Comparison of ENCODE assay signal across 10 cellular contexts in the genomic region with DNA sequence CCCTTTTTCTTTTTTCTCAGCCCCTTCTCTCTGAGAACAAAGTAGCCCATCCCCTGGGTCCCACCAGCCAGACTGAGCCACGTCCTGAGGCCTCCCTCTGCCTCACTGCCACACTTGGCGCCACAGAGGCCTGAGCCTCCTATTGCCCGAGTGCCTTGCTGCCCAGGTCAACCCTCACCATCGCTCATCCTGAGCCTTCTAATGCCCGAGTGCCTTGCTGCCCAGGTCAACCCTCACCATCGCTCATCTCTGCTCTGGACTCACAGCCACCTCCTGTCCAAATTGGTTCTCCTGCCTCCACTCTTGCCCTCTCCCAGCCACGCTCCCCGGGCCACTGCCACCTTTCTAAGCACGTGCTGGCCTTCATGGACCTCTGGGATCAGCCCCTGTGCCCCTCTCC. TPM values are rescaled to one million over a fixed set of nuclear protein-coding genes. Genes with fewer than 3 reads are reported as not detected.
DNase-seq lines count a peak whose midpoint lies in the region; ATAC-seq and TF ChIP-seq lines count a peak whose summit lies in the region.
"Had no signal": no experiment of that assay in that cellular context is flagged by ENCODE, and none has a peak within 500 bp of the region (broad histone marks: within the 10 kb centered on the region; RNA-seq: fewer than 3 reads in every experiment).

No MANE protein-coding gene starts in this region.

- 94 to 96% methylated on average over 9 of the region's 9 CpGs for WGBS in esophagus, 2 donors

- peak overlapping the region; percentile 29 for H2AFZ ChIP-seq in SU-DHL-6 (ENCODE audit: low read depth, low read length, severe bottlenecking)

- no peaks in the 10 kb centered on the region for H3K36me3 Mint-ChIP-seq in stimulated activated naive CD8-positive, alpha-beta T cell treated with anti-CD3 and anti-CD28 coated beads, Interleukin-15, Interleukin-2, amounts not matched to agents 100 ng/mL and 50 ng/mL, for 24 hours (ENCODE audit: low read depth)

- no peak for ATAC-seq in stimulated activated naive CD8-positive, alpha-beta T cell treated with anti-CD3 and anti-CD28 coated beads, Interleukin-15, Interleukin-2, amounts not matched to agents 100 U/mL and 50 U/mL, for 24 hours
- ATAC-seq in HG03378 (IDR thresholded peaks at IDR 0.05; ENCODE audit: unreplicated experiment), result no peak
- ATAC-seq: right cardiac atrium had no signal

- H3K79me2 ChIP-seq in SU-DHL-6 (ENCODE audit: insufficient read depth, low read length), result no peaks in the 10 kb centered on the region

- TF ChIP-seq POLR2A in uterus (IDR thresholded peaks at IDR 0.05), result no peak

- no peaks in the 10 kb centered on the region for H3K27me3 ChIP-seq in SU-DHL-6 (ENCODE audit: low read length)
- no peaks in the 10 kb centered on the region for H3K27me3 ChIP-seq in esophagus (ENCODE audit: control insufficient read depth in 1 of 2, insufficient read depth in 2 of 2, low read length in 2 of 2)
- no peaks in the 10 kb centered on the region for H3K27me3 ChIP-seq in uterus

- H3F3A ChIP-seq in SU-DHL-6 (ENCODE audit: insufficient read depth), result peaks cover 47% of the 10 kb centered on the region

- no peaks in the 10 kb centered on the region for H3K9me3 Mint-ChIP-seq in stimulated activated naive CD8-positive, alpha-beta T cell treated with anti-CD3 and anti-CD28 coated beads, Interleukin-15, Interleukin-2, amounts not matched to agents 100 ng/mL and 50 ng/mL, for 24 hours

- intact Hi-C loops in uterus (cut with DNase I; ENCODE audit: low total_unique reads), result no loop called here

- peak overlapping the region; percentile 74 for H3K9ac ChIP-seq in SU-DHL-6 (ENCODE audit: low read length)

- no peaks in the 10 kb centered on the region for H3K9me2 ChIP-seq in SU-DHL-6 (replicated peaks; ENCODE audit: insufficient read depth, low read length)

- TF ChIP-seq CTCF in SU-DHL-6 (IDR thresholded peaks at IDR 0.05; ENCODE audit: insufficient read depth, low read length, poor library complexity, severe bottlenecking) (no peak), uterus (IDR thresholded peaks at IDR 0.05) (no peak), foreskin fibroblast (IDR thresholded peaks at IDR 0.05; ENCODE audit: low read depth, low read length) (no peak)

- H3K4me3 ChIP-seq in SU-DHL-6 (ENCODE audit: insufficient read depth, low read length, poor library complexity, severe bottlenecking), result peak overlapping the region; percentile 18
- no peak overlapping the region for H3K4me3 ChIP-seq in esophagus (ENCODE audit: low read depth in 1 of 2, low read length in 2 of 2)
- no peak overlapping the region for H3K4me3 ChIP-seq in uterus
- no peak overlapping the region for H3K4me3 ChIP-seq in foreskin fibroblast (ENCODE audit: low read depth in 1 of 2, low read length in 2 of 2)

- H3K36me3 ChIP-seq in SU-DHL-6 (ENCODE audit: low read length), result no peaks in the 10 kb centered on the region
- H3K36me3 ChIP-seq in esophagus (ENCODE audit: control insufficient read depth in 2 of 2, insufficient read depth in 2 of 2, low read length in 1 of 2), result no peaks in the 10 kb centered on the region
- no peaks in the 10 kb centered on the region for H3K36me3 ChIP-seq in uterus

- H3K4me2 ChIP-seq in SU-DHL-6 (ENCODE audit: low read depth, low read length, poor library complexity, severe bottlenecking), result peak overlapping the region; percentile 82

- H3K27ac Mint-ChIP-seq in stimulated activated naive CD8-positive, alpha-beta T cell treated with anti-CD3 and anti-CD28 coated beads, Interleukin-15, Interleukin-2, amounts not matched to agents 100 ng/mL and 50 ng/mL, for 24 hours, result peak overlapping the region; percentile 89

- peak overlapping the region; percentile 100 for H3K27ac ChIP-seq in SU-DHL-6 (ENCODE audit: low read depth, low read length)
- H3K27ac ChIP-seq in esophagus (ENCODE audit: low read depth in 2 of 2, low read length in 1 of 2), result peak overlapping the region; percentile 80 to 90
- peak overlapping the region; percentile 20 to 54 for H3K27ac ChIP-seq in uterus

- peak overlapping the region; percentile 55 for H3K4me3 Mint-ChIP-seq in stimulated activated naive CD8-positive, alpha-beta T cell treated with anti-CD3 and anti-CD28 coated beads, Interleukin-15, Interleukin-2, amounts not matched to agents 100 ng/mL and 50 ng/mL, for 24 hours

- DNase-seq in stimulated activated naive CD8-positive, alpha-beta T cell treated with anti-CD3 and anti-CD28 coated beads, Interleukin-15, Interleukin-2, amounts not matched to agents 100 U/mL and 50 U/mL, for 24 hours, result no peak
- DNase-seq in uterus, result no peak
- no peak for DNase-seq in foreskin fibroblast
- no peak for DNase-seq in amniotic stem cell (lab: John Stamatoyannopoulos, UW)
- DNase-seq: NCI-H146, right cardiac atrium had no signal

- peaks cover 11 to 12% of the 10 kb centered on the region in 2 donors for H3K4me1 ChIP-seq in esophagus (ENCODE audit: control insufficient read depth in 2 of 2, insufficient read depth in 2 of 2, low read length in 1 of 2)
- H3K4me1 ChIP-seq in uterus, result no peaks in the 10 kb centered on the region

- no peaks in the 10 kb centered on the region for H3K27me3 Mint-ChIP-seq in stimulated activated naive CD8-positive, alpha-beta T cell treated with anti-CD3 and anti-CD28 coated beads, Interleukin-15, Interleukin-2, amounts not matched to agents 100 ng/mL and 50 ng/mL, for 24 hours

- H3K4me1 Mint-ChIP-seq in stimulated activated naive CD8-positive, alpha-beta T cell treated with anti-CD3 and anti-CD28 coated beads, Interleukin-15, Interleukin-2, amounts not matched to agents 100 ng/mL and 50 ng/mL, for 24 hours (ENCODE audit: low read depth), result peaks cover 85% of the 10 kb centered on the region

- H3K9me3 ChIP-seq in SU-DHL-6 (ENCODE audit: insufficient read depth, low read length) (no peaks in the 10 kb centered on the region), esophagus (ENCODE audit: control insufficient read depth in 2 of 2, insufficient read depth in 1 of 2, low read depth in 1 of 2, low read length in 1 of 2) (no peaks in the 10 kb centered on the region), uterus (no peaks in the 10 kb centered on the region)

- H4K20me1 ChIP-seq in SU-DHL-6 (ENCODE audit: low read depth, low read length), result no peaks in the 10 kb centered on the region

RNA-seq across cellular contexts. Expression of gene SMNDC1, which starts 53.2 kb away (rescaled TPM):
- 10 to 100 TPM in 1 of 2 donors, 1 to 10 TPM in 1; 7.8 to 11.1 TPM for polyA plus RNA-seq in esophagus
- total RNA-seq in uterus, result 10 to 100 TPM; 14.6 to 41.2 (median 18.3) TPM

Comparison
In these comparisons a context has a peak if more than half of its experiments do, and no peak if none do; other contexts are left out.
1. H3K27ac ChIP-seq: peak in every context shown above with its lines; median percentile 100 in SU-DHL-6; 85 in esophagus; 37 in uterus.